In genomic region chr7:17998692-17999091, GRCh38 we compare ENCODE assay signal across 3 cellular contexts.
TF ChIP-seq lines count a peak whose summit lies in the region.

No MANE protein-coding gene starts in this region.

TF ChIP-seq in HepG2, 621 proteins besides CTCF, POLR2A, EP300 and RAD21:
- TF ChIP-seq ZFP36 (IDR thresholded peaks at IDR 0.05; ENCODE audit: borderline replicate concordance, low read depth, low read length, partially characterized antibody) (no peak), RBAK (CRISPR knock-in tag; IDR thresholded peaks at IDR 0.05) (peak; percentile 80; the same call in 1 of the 2 replicates), ZUFSP (CRISPR knock-in tag; IDR thresholded peaks at IDR 0.05; ENCODE audit: borderline replicate concordance) (no peak)

TF ChIP-seq in WTC11, 78 proteins besides CTCF, POLR2A, EP300 and RAD21:
- TF ChIP-seq KAT7 (CRISPR knock-in tag; IDR thresholded peaks at IDR 0.05; ENCODE audit: borderline replicate concordance) (no peak), FOXP4 (CRISPR knock-in tag; IDR thresholded peaks at IDR 0.05) (no peak), MXD4 (CRISPR knock-in tag; IDR thresholded peaks at IDR 0.05; ENCODE audit: borderline replicate concordance) (no peak), NR2C2 (CRISPR knock-in tag; IDR thresholded peaks at IDR 0.05) (no peak), GABPB1 (CRISPR knock-in tag; IDR thresholded peaks at IDR 0.05) (no peak), GTF2I (CRISPR knock-in tag; conservative IDR thresholded peaks at IDR 0.05) (0 out of 2 replicates have a peak, but pooled peaks have one; percentile 30), ZNF416 (CRISPR knock-in tag; IDR thresholded peaks at IDR 0.05) (no peak)

TF ChIP-seq in H1, 55 proteins besides CTCF, POLR2A, EP300 and RAD21:
- no peak for TF ChIP-seq JUND (IDR thresholded peaks at IDR 0.05; ENCODE audit: low read length)
- TF ChIP-seq CHD7 (IDR thresholded peaks at IDR 0.05; ENCODE audit: insufficient replicate concordance, low read length): no peak
- 0 out of 2 replicates have a peak, but pooled peaks have one; percentile 18 for TF ChIP-seq KDM1A (IDR thresholded peaks at IDR 0.05; ENCODE audit: borderline replicate concordance, low read length)
